1 cellular context compared by ENCODE assay signal in genomic region chr10:102597131-102597891, GRCh38.
TF ChIP-seq lines count a peak whose summit lies in the region.

No MANE protein-coding gene starts in this region.

TF ChIP-seq in HepG2, 621 proteins besides CTCF, POLR2A, EP300 and RAD21 (continued from another document and continues in another):
- TF ChIP-seq USF2 (IDR thresholded peaks at IDR 0.05; ENCODE audit: low read depth, low read length) (no peak), USF2 (CRISPR knock-in tag; IDR thresholded peaks at IDR 0.05; ENCODE audit: borderline replicate concordance) (no peak), E2F2 (CRISPR knock-in tag; IDR thresholded peaks at IDR 0.05; ENCODE audit: borderline replicate concordance) (no peak), ARID3A (IDR thresholded peaks at IDR 0.05; ENCODE audit: low read depth, low read length) (peak; percentile 53; the same call in 1 of the 2 replicates), REPIN1 (CRISPR knock-in tag; IDR thresholded peaks at IDR 0.05; ENCODE audit: borderline replicate concordance, low read depth) (peak; percentile 58), TCF12 (IDR thresholded peaks at IDR 0.05) (no peak), TCF12 (CRISPR knock-in tag; IDR thresholded peaks at IDR 0.05) (0 out of 2 replicates have a peak, but pooled peaks have one; percentile 68), TBX2 (CRISPR knock-in tag; IDR thresholded peaks at IDR 0.05; ENCODE audit: borderline replicate concordance) (peak; percentile 86), ATF4 (CRISPR knock-in tag; IDR thresholded peaks at IDR 0.05) (peak in 1 of 2 experiments; percentile 50; a peak in 1 of 4 replicates), NCOA2 (CRISPR knock-in tag; IDR thresholded peaks at IDR 0.05) (peak; percentile 84), ZBTB37 (CRISPR knock-in tag; IDR thresholded peaks at IDR 0.05) (no peak; the same call in 1 of the 2 replicates), KMT2A (CRISPR knock-in tag; IDR thresholded peaks at IDR 0.05) (no peak), EZH2 (conservative IDR thresholded peaks at IDR 0.05; ENCODE audit: low read depth, low read length) (no peak), PHF20 (CRISPR knock-in tag; IDR thresholded peaks at IDR 0.05) (peak; percentile 57), ZNF33B (CRISPR knock-in tag; IDR thresholded peaks at IDR 0.05) (no peak), RFXANK (CRISPR knock-in tag; IDR thresholded peaks at IDR 0.05) (0 out of 2 replicates have a peak, but pooled peaks have one; percentile 63), JUNB (CRISPR knock-in tag; IDR thresholded peaks at IDR 0.05; ENCODE audit: borderline replicate concordance) (no peak), ZNF331 (CRISPR knock-in tag; IDR thresholded peaks at IDR 0.05) (peak; percentile 77), PHF5A (CRISPR knock-in tag; IDR thresholded peaks at IDR 0.05; ENCODE audit: low read depth, unreplicated experiment) (no peak), HNF4G (IDR thresholded peaks at IDR 0.05; ENCODE audit: borderline replicate concordance, low read depth, low read length) (peak; percentile 94), HNF4G (CRISPR knock-in tag; IDR thresholded peaks at IDR 0.05; ENCODE audit: borderline replicate concordance, low read depth) (peak; percentile 89), GATAD1 (CRISPR knock-in tag; IDR thresholded peaks at IDR 0.05) (peak; percentile 75), CEBPB (IDR thresholded peaks at IDR 0.05; ENCODE audit: borderline replicate concordance, low read depth, low read length) (0 out of 2 replicates have a peak, but pooled peaks have one; percentile 20), GPN1 (CRISPR knock-in tag; IDR thresholded peaks at IDR 0.05; ENCODE audit: borderline replicate concordance) (no peak), ZNF720 (CRISPR knock-in tag; IDR thresholded peaks at IDR 0.05) (no peak), MTA1 (CRISPR knock-in tag; IDR thresholded peaks at IDR 0.05; ENCODE audit: borderline replicate concordance) (peak; percentile 91), ZNF75D (CRISPR knock-in tag; IDR thresholded peaks at IDR 0.05; ENCODE audit: borderline replicate concordance) (no peak), ZNF101 (CRISPR knock-in tag; IDR thresholded peaks at IDR 0.05; ENCODE audit: borderline replicate concordance, low read depth) (no peak), FUBP1 (CRISPR knock-in tag; IDR thresholded peaks at IDR 0.05; ENCODE audit: borderline replicate concordance) (no peak), SRSF1 (optimal IDR thresholded peaks at IDR 0.05; ENCODE audit: low read depth, low read length) (no peak), BORCS8-MEF2B (CRISPR knock-in tag; IDR thresholded peaks at IDR 0.05) (no peak), WIZ (CRISPR knock-in tag; IDR thresholded peaks at IDR 0.05) (0 out of 2 replicates have a peak, but pooled peaks have one; percentile 44), RARA (CRISPR knock-in tag; IDR thresholded peaks at IDR 0.05) (peak; percentile 90), PBX2 (CRISPR knock-in tag; IDR thresholded peaks at IDR 0.05) (no peak; the same call in 1 of the 2 replicates), SETDB1 (CRISPR knock-in tag; IDR thresholded peaks at IDR 0.05; ENCODE audit: borderline replicate concordance) (no peak), SAP130 (CRISPR knock-in tag; IDR thresholded peaks at IDR 0.05; ENCODE audit: low read depth) (peak; percentile 86), PATZ1 (CRISPR knock-in tag; IDR thresholded peaks at IDR 0.05) (peak; percentile 69), ZFP36 (IDR thresholded peaks at IDR 0.05; ENCODE audit: borderline replicate concordance, low read depth, low read length, partially characterized antibody) (no peak), NR2F6 (IDR thresholded peaks at IDR 0.05) (peak; percentile 96), NR2F6 (CRISPR knock-in tag; IDR thresholded peaks at IDR 0.05) (peak; percentile 98), MAX (IDR thresholded peaks at IDR 0.05) (peak; percentile 86), ATF3 (CRISPR knock-in tag; IDR thresholded peaks at IDR 0.05) (no peak), REST (IDR thresholded peaks at IDR 0.05; ENCODE audit: borderline replicate concordance in 1 of 2, low read depth in 1 of 2, low read length in 2 of 2) (no peak; a peak in 1 of 4 replicates), POLR2AphosphoS2 (IDR thresholded peaks at IDR 0.05; ENCODE audit: low read depth, low read length) (no peak), MED1 (CRISPR knock-in tag; IDR thresholded peaks at IDR 0.05) (peak; percentile 94), ZNF619 (CRISPR knock-in tag; IDR thresholded peaks at IDR 0.05) (0 out of 2 replicates have a peak, but pooled peaks have one; percentile 17), STAT5B (CRISPR knock-in tag; IDR thresholded peaks at IDR 0.05) (no peak), IKZF4 (CRISPR knock-in tag; IDR thresholded peaks at IDR 0.05; ENCODE audit: borderline replicate concordance, low read depth, not compliant biosample characterization) (no peak), ZKSCAN5 (CRISPR knock-in tag; IDR thresholded peaks at IDR 0.05) (peak; percentile 93), ZNF549 (CRISPR knock-in tag; IDR thresholded peaks at IDR 0.05) (no peak)
